ENCODE assay signal across 11 cellular contexts in the genomic region with DNA sequence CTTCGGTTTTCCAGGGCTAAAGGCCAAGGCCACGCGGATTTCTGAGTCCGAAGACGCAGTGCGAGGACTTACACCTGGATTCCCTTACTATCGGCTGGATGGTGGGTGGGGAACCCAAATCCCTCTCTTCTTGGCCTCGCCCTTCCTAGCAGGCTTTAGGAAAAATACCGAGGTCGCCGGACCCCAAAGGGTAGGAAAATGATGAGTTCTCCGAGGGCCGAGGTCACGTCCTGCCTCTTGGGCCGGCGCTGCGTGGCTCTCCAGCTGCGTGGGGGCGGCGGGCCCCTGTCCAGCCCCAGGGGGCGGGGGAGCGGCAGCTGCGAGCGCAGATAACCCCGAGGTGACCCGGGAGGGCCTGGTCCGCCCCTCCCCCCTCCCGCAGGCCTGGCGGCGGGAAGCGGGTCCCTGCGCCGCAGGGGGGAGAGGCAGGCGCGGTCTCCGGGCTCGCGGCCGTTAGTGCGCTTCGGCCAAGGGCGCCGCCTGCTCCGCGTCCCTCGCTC. TPM values are rescaled to one million over a fixed set of nuclear protein-coding genes. Genes with fewer than 3 reads are reported as not detected.
DNase-seq lines count a peak whose midpoint lies in the region; ATAC-seq, FAIRE-seq and TF ChIP-seq lines count a peak whose summit lies in the region.
"Had no signal": no experiment of that assay in that cellular context is flagged by ENCODE, and none has a peak within 500 bp of the region (broad histone marks: within the 10 kb centered on the region; RNA-seq: fewer than 3 reads in every experiment).

No MANE protein-coding gene starts in this region.

- CTCF ChIA-PET in activated naive CD4-positive, alpha-beta T cell treated with anti-CD3 and anti-CD28 coated beads for 36 hours (lab: Charles Lee) = interaction anchor here (0.8 to 2.3 kb wide), 3 partner anchors 10 to 151 kb away, joined by 3 to 18 read pairs (median 5); no protein-coding TSS in a partner anchor

- peaks cover 35% of the 10 kb centered on the region for H3K4me1 Mint-ChIP-seq in activated naive CD4-positive, alpha-beta T cell treated with anti-CD3 and anti-CD28 coated beads for 36 hours (ENCODE audit: low read depth)

- TF ChIP-seq POLR2A in erythroblast (IDR thresholded peaks at IDR 0.05; ENCODE audit: low read length) (no peak), stomach (IDR thresholded peaks at IDR 0.05) (no peak)

- H3K27me3 ChIP-seq in stomach = peaks cover 55 to 100% (median 95%) of the 10 kb centered on the region in 3 donors

- no peak for ATAC-seq in activated naive CD4-positive, alpha-beta T cell treated with anti-CD3 and anti-CD28 coated beads, Interleukin-2, amount 50 U/mL, for 72 hours
- ATAC-seq in HG03095 (IDR thresholded peaks at IDR 0.05; ENCODE audit: unreplicated experiment) = no peak

- peak overlapping the region; percentile 63 for H3K4me3 Mint-ChIP-seq in activated naive CD4-positive, alpha-beta T cell treated with anti-CD3 and anti-CD28 coated beads for 36 hours

- H3K9me3 ChIP-seq in stomach (peaks cover 0 to 4% (median 0%) of the 10 kb centered on the region in 4 donors), kidney (ENCODE audit: control insufficient read depth in 1 of 2, low read length in 2 of 2) (no peaks in the 10 kb centered on the region)
- H3K9me3 ChIP-seq: transverse colon had no signal

- H3K4me3 ChIP-seq in stomach (peak overlapping the region; percentile 37 to 61 (median 42)), kidney (ENCODE audit: low read length in 2 of 2) (no peak overlapping the region)

- intact Hi-C loops in activated naive CD4-positive, alpha-beta T cell treated with anti-CD3 and anti-CD28 coated beads for 36 hours (cut with micrococcal nuclease) = loop anchor here (1.0 to 5.0 kb wide), 7 partner anchors 10 to 832 kb away; partner anchors contain the start of genes BUB3, C10orf88 and IKZF5
- intact Hi-C loops in stomach (cut with DNase I; ENCODE audit: low total_unique reads) (loop anchor here (2.0 kb wide), 1 partner anchor 426 kb away; no protein-coding TSS in a partner anchor), kidney (cut with DNase I) (loop anchor here (5.0 kb wide), 1 partner anchor 422 kb away; no protein-coding TSS in a partner anchor)

- TF ChIP-seq EP300 in stomach (IDR thresholded peaks at IDR 0.05) = no peak

- DNase-seq in activated naive CD4-positive, alpha-beta T cell treated with anti-CD3 and anti-CD28 coated beads for 36 hours = no peak
- DNase-seq in activated naive CD4-positive, alpha-beta T cell treated with anti-CD3 and anti-CD28 coated beads, Interleukin-2, amount 50 U/mL, for 72 hours (ENCODE audit: low spot score in 2 of 2) = no peak
- DNase-seq in NCI-H774 (lab: John Stamatoyannopoulos, UW) (peak; percentile 7), erythroblast (lab: John Stamatoyannopoulos, UW) (peak; percentile 43 to 44), stomach (no peak), DMS53 treated with DMSO at 0.1 percent for 48 hours (lab: John Stamatoyannopoulos, UW; ENCODE audit: unreplicated experiment) (no peak), kidney (no peak)
- DNase-seq: transverse colon had no signal

- no peaks in the 10 kb centered on the region for H3K36me3 Mint-ChIP-seq in activated naive CD4-positive, alpha-beta T cell treated with anti-CD3 and anti-CD28 coated beads for 36 hours (ENCODE audit: low read depth)
- no peaks in the 10 kb centered on the region for H3K36me3 Mint-ChIP-seq in activated naive CD4-positive, alpha-beta T cell treated with anti-CD3 and anti-CD28 coated beads, Interleukin-2, amount 50 U/mL, for 72 hours

- H3K27me3 Mint-ChIP-seq in activated naive CD4-positive, alpha-beta T cell treated with anti-CD3 and anti-CD28 coated beads for 36 hours (ENCODE audit: low read depth) = peaks cover 76% of the 10 kb centered on the region

- no peak overlapping the region for H3K9ac ChIP-seq in kidney (ENCODE audit: low read length in 2 of 2)
- H3K9ac ChIP-seq: KMS-11 had no signal

- H3K36me3 ChIP-seq in stomach (no peaks in the 10 kb centered on the region), kidney (ENCODE audit: control insufficient read depth in 1 of 2, insufficient read depth in 2 of 2, low read length in 2 of 2) (no peaks in the 10 kb centered on the region)
- H3K36me3 ChIP-seq: transverse colon had no signal

- no peak overlapping the region for H3K27ac ChIP-seq in stomach
- no peak overlapping the region for H3K27ac ChIP-seq in kidney (ENCODE audit: low read depth in 2 of 2, low read length in 2 of 2)
- H3K27ac ChIP-seq: KMS-11, transverse colon had no signal

- 2 to 19% (median 3%) methylated on average over 8 to 45 of the region's 46 CpGs for WGBS in stomach, 5 donors

- H3K9me3 Mint-ChIP-seq in activated naive CD4-positive, alpha-beta T cell treated with anti-CD3 and anti-CD28 coated beads for 36 hours = no peaks in the 10 kb centered on the region
- no peaks in the 10 kb centered on the region for H3K9me3 Mint-ChIP-seq in activated naive CD4-positive, alpha-beta T cell treated with anti-CD3 and anti-CD28 coated beads, Interleukin-2, amount 50 U/mL, for 72 hours

- no peak for TF ChIP-seq CTCF in stomach (IDR thresholded peaks at IDR 0.05)
- no peak for TF ChIP-seq CTCF in kidney (IDR thresholded peaks at IDR 0.05; ENCODE audit: borderline replicate concordance, extremely low read depth, insufficient read depth)

- no peak overlapping the region for H3K27ac Mint-ChIP-seq in activated naive CD4-positive, alpha-beta T cell treated with anti-CD3 and anti-CD28 coated beads for 36 hours
- H3K27ac Mint-ChIP-seq in activated naive CD4-positive, alpha-beta T cell treated with anti-CD3 and anti-CD28 coated beads, Interleukin-2, amount 50 U/mL, for 72 hours = no peak overlapping the region

- no peak for FAIRE-seq in kidney (lab: Jason Lieb, UNC)

- peaks cover 59 to 67% (median 66%) of the 10 kb centered on the region in 4 donors for H3K4me1 ChIP-seq in stomach
- peaks cover 0 to 28% of the 10 kb centered on the region in 2 donors for H3K4me1 ChIP-seq in kidney (ENCODE audit: control insufficient read depth in 1 of 2, insufficient read depth in 1 of 2, low read depth in 1 of 2, low read length in 2 of 2)

RNA-seq across cellular contexts. Expression of gene HMX3, which starts 0.8 kb away (rescaled TPM):
- under 1 TPM in 1 of 2 experiments, not detected in 1; 0.32 TPM for total RNA-seq in activated naive CD4-positive, alpha-beta T cell treated with anti-CD3 and anti-CD28 coated beads for 36 hours
- total RNA-seq in activated naive CD4-positive, alpha-beta T cell treated with anti-CD3 and anti-CD28 coated beads, Interleukin-2, amount 50 U/mL, for 72 hours = under 1 TPM in 1 of 2 donors, not detected in 1; 0.20 TPM
- total RNA-seq in stomach (under 1 TPM in 1 of 5 donors, not detected in 4; 0.37 TPM), kidney (not detected)
- polyA plus RNA-seq in stomach (not detected), kidney (ENCODE audit: insufficient read depth, low read depth, low replicate concordance) (not detected)
- total RNA-seq: RPMI7951 had no signal

RNA-seq across cellular contexts. Expression of gene HMX2, which starts 13.0 kb away (rescaled TPM):
- total RNA-seq in activated naive CD4-positive, alpha-beta T cell treated with anti-CD3 and anti-CD28 coated beads for 36 hours = under 1 TPM; 0.62 to 0.99 TPM
- total RNA-seq in activated naive CD4-positive, alpha-beta T cell treated with anti-CD3 and anti-CD28 coated beads, Interleukin-2, amount 50 U/mL, for 72 hours = under 1 TPM; 0.18 to 0.60 TPM
- total RNA-seq in stomach = not detected
- not detected for polyA plus RNA-seq in stomach
- total RNA-seq in kidney = 0.25 TPM
- 4.0 TPM for polyA plus RNA-seq in kidney (ENCODE audit: insufficient read depth, low read depth, low replicate concordance)
- total RNA-seq: RPMI7951 had no signal

RNA-seq across cellular contexts. Expression of gene BUB3, which starts 19.2 kb away (rescaled TPM):
- total RNA-seq in activated naive CD4-positive, alpha-beta T cell treated with anti-CD3 and anti-CD28 coated beads for 36 hours = 100 to 1,000 TPM; 293 to 307 TPM
- 100 to 1,000 TPM; 215 to 332 TPM for total RNA-seq in activated naive CD4-positive, alpha-beta T cell treated with anti-CD3 and anti-CD28 coated beads, Interleukin-2, amount 50 U/mL, for 72 hours
- total RNA-seq in stomach (100 to 1,000 TPM in 3 of 5 donors, 10 to 100 TPM in 2; 51.3 to 160 (median 117) TPM), kidney (60.8 TPM)
- polyA plus RNA-seq in stomach (10 to 100 TPM; 33.4 to 45.4 (median 36.4) TPM), kidney (ENCODE audit: insufficient read depth, low read depth, low replicate concordance) (49.0 TPM)

Comparison
In these comparisons a context has a peak if more than half of its experiments do, and no peak if none do; other contexts are left out.
1. DNase-seq: peak in NCI-H774 (single experiment) and erythroblast (2 of 2); none in activated naive CD4-positive, alpha-beta T cell treated with anti-CD3 and anti-CD28 coated beads for 36 hours (single experiment), activated naive CD4-positive, alpha-beta T cell treated with anti-CD3 and anti-CD28 coated beads, Interleukin-2, amount 50 U/mL, for 72 hours (0 of 2), stomach (single experiment), DMS53 treated with DMSO at 0.1 percent for 48 hours (single experiment) and kidney (single experiment).
2. H3K4me3 ChIP-seq: peak in stomach (4 of 4); none in kidney (0 of 2).